ENCODE assay signal across 8 cellular contexts in the genomic region with DNA sequence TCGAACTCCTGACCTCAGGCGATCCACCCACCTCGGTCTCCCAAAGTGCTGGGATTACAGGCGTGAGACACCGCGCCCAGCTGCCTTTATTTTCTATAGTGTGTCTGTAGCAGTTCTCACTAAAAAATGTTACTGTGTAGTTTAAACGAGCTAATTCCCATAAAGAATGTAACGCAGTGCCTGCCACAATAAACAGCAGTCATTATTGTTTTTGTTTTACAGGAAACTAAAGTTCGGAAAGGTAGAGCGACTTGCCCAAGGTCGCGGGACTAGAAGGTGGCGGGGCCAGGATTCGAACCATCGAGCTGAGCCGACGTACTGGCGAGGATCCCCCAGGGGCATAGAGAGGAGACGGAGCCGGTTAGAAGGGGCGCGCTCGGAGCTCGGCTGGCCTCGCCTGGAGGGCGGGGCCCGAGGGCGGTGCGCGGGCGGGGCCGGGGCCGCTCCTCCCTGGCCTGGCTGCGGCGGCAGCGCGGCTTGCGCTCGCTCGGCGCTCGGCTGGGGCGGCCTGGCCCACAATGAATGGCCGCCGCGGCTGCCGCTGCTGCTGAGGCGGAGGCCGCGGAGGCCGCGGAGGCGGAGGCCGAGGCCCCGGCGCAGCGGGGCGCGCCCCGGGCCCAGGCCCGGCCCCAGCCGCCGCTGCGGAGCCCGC. TPM values are rescaled to one million over a fixed set of nuclear protein-coding genes. Genes with fewer than 3 reads are reported as not detected.
DNase-seq lines count a peak whose midpoint lies in the region; ATAC-seq and TF ChIP-seq lines count a peak whose summit lies in the region.

TSS of gene NACC1 (plus strand) at position 493 of the 652 bp plus-strand sequence. CDS start 16,944 bp downstream, outside the sequence.

- TF ChIP-seq CTCF in HEK293 (tag by site-specific recombination; IDR thresholded peaks at IDR 0.05): no peak; the same call in 1 of the 2 replicates
- TF ChIP-seq CTCF in parathyroid adenoma (IDR thresholded peaks at IDR 0.05): no peak
- no peak for TF ChIP-seq CTCF in tibial artery (IDR thresholded peaks at IDR 0.05)

- H3K36me3 ChIP-seq in HEK293 (ENCODE audit: control insufficient read depth in 2 of 2, insufficient read depth in 1 of 2, low read length in 2 of 2) (peaks cover 14 to 52% of the 10 kb centered on the region in 2 experiments; a peak in 2 of 3 replicates), parathyroid adenoma (ENCODE audit: control insufficient read depth, insufficient read depth, low read length) (no peaks in the 10 kb centered on the region), tibial artery (peaks cover 0 to 23% (median 11%) of the 10 kb centered on the region in 3 donors)

- no peaks in the 10 kb centered on the region for H3K9me3 ChIP-seq in HEK293 (ENCODE audit: control insufficient read depth, insufficient read depth, low read depth, low read length)
- no peaks in the 10 kb centered on the region for H3K9me3 ChIP-seq in parathyroid adenoma (ENCODE audit: control insufficient read depth, low read length)
- no peaks in the 10 kb centered on the region for H3K9me3 ChIP-seq in tibial artery

- peak within 1 kb of the TSS; percentile 92 for H3K4me3 Mint-ChIP-seq in activated naive CD8-positive, alpha-beta T cell treated with anti-CD3 and anti-CD28 coated beads, Interleukin-2, amount 10 ng/mL, durations not matched to agents 7 days and 5 days

- intact Hi-C loops in Right ventricle myocardium inferior (cut with DNase I): loop anchor here (2.0 kb wide), 2 partner anchors 15 to 33 kb away; partner anchors contain the start of genes IER2, LYL1 and STX10
- intact Hi-C loops in tibial artery (cut with DNase I; ENCODE audit: low total_unique reads): no loop called here

- DNase-seq in ELF-1 (ENCODE audit: low read depth, low spot score) (peak; percentile 91), NCI-H1092 (lab: John Stamatoyannopoulos, UW) (peak; percentile 89), SW 1271 (lab: John Stamatoyannopoulos, UW) (peak; percentile 51 to 81), Right ventricle myocardium inferior (ENCODE audit: missing footprints) (peak; percentile 95), tibial artery (peak; percentile 84 to 94)
- DNase-seq in activated naive CD8-positive, alpha-beta T cell treated with anti-CD3 and anti-CD28 coated beads, Interleukin-2, amount 10 ng/mL, durations not matched to agents 7 days and 5 days: peak; percentile 97

- no peaks in the 10 kb centered on the region for H3K27me3 Mint-ChIP-seq in activated naive CD8-positive, alpha-beta T cell treated with anti-CD3 and anti-CD28 coated beads, Interleukin-2, amount 10 ng/mL, durations not matched to agents 7 days and 5 days

- H3K79me2 ChIP-seq in parathyroid adenoma: peaks cover 18% of the 10 kb centered on the region

- peaks cover 19% of the 10 kb centered on the region for H3K4me1 Mint-ChIP-seq in activated naive CD8-positive, alpha-beta T cell treated with anti-CD3 and anti-CD28 coated beads, Interleukin-2, amount 10 ng/mL, durations not matched to agents 7 days and 5 days

- H3K36me3 Mint-ChIP-seq in activated naive CD8-positive, alpha-beta T cell treated with anti-CD3 and anti-CD28 coated beads, Interleukin-2, amount 10 ng/mL, durations not matched to agents 7 days and 5 days: peaks cover 5% of the 10 kb centered on the region

- POLR2A ChIA-PET in HEK293 (lab: Yijun Ruan, JAX): interaction anchor here (0.5 to 4.2 kb wide), 13 partner anchors 10 to 1017 kb away, joined by 3 to 48 read pairs (median 4); partner anchors contain the start of genes GCDH, IER2 and STX10
- POLR2A ChIA-PET in activated naive CD8-positive, alpha-beta T cell treated with anti-CD3 and anti-CD28 coated beads, Interleukin-2, amount 10 ng/mL, durations not matched to agents 7 days and 5 days (lab: Charles Lee): interaction anchor here (0.5 to 5.5 kb wide), 18 partner anchors 13 to 1361 kb away, joined by 3 to 50 read pairs (median 4); partner anchors contain the start of genes DNASE2, GCDH, IER2 and STX10

- CTCF ChIA-PET in HEK293 (lab: Yijun Ruan, JAX): interaction anchor here (0.6 to 2.3 kb wide), 5 partner anchors 37 to 358 kb away, joined by 3 to 13 read pairs (median 4); no protein-coding TSS in a partner anchor

- H3K4me3 ChIP-seq in HEK293 (ENCODE audit: low read depth, low read length): peak within 1 kb of the TSS; percentile 93
- peak within 1 kb of the TSS; percentile 89 for H3K4me3 ChIP-seq in parathyroid adenoma (ENCODE audit: low read depth, low read length)
- H3K4me3 ChIP-seq in tibial artery: peak within 1 kb of the TSS; percentile 70 to 98

- peak within 1 kb of the TSS; percentile 92 for H3K27ac Mint-ChIP-seq in activated naive CD8-positive, alpha-beta T cell treated with anti-CD3 and anti-CD28 coated beads, Interleukin-2, amount 10 ng/mL, durations not matched to agents 7 days and 5 days

- H2AFZ ChIP-seq in parathyroid adenoma: peak within 1 kb of the TSS; percentile 85

- H3K27ac ChIP-seq in HEK293 (ENCODE audit: extremely low read depth, low read depth, low read length) (peak within 1 kb of the TSS; percentile 98), parathyroid adenoma (peak within 1 kb of the TSS; percentile 78), tibial artery (peak within 1 kb of the TSS; percentile 62 to 70)

- H3K4me1 ChIP-seq in HEK293 (ENCODE audit: control insufficient read depth, insufficient read depth, low read length) (peaks cover 7% of the 10 kb centered on the region), parathyroid adenoma (peaks cover 14% of the 10 kb centered on the region), tibial artery (peaks cover 0 to 42% (median 31%) of the 10 kb centered on the region in 4 donors)

- no peaks in the 10 kb centered on the region for H3K27me3 ChIP-seq in parathyroid adenoma (ENCODE audit: control insufficient read depth, insufficient read depth, low read length)
- H3K27me3 ChIP-seq in tibial artery: no peaks in the 10 kb centered on the region

- H3K9me3 Mint-ChIP-seq in activated naive CD8-positive, alpha-beta T cell treated with anti-CD3 and anti-CD28 coated beads, Interleukin-2, amount 10 ng/mL, durations not matched to agents 7 days and 5 days: no peaks in the 10 kb centered on the region

- H3K9ac ChIP-seq in parathyroid adenoma: peak within 1 kb of the TSS; percentile 83

- H3K4me2 ChIP-seq in parathyroid adenoma (ENCODE audit: low read length): peak within 1 kb of the TSS; percentile 87

- peak; percentile 87 for ATAC-seq in activated naive CD8-positive, alpha-beta T cell treated with anti-CD3 and anti-CD28 coated beads, Interleukin-2, amount 10 ng/mL, durations not matched to agents 7 days and 5 days (ENCODE audit: low read depth)
- peak; percentile 95 for ATAC-seq in Right ventricle myocardium inferior

TF ChIP-seq in HEK293, 187 proteins besides CTCF, POLR2A, EP300 and RAD21 (continues in another document):
- TF ChIP-seq ZNF366 (tag by site-specific recombination; conservative IDR thresholded peaks at IDR 0.05) (no peak), HOXA7 (CRISPR knock-in tag; IDR thresholded peaks at IDR 0.05; ENCODE audit: borderline replicate concordance) (no peak), GLI2 (tag by site-specific recombination; IDR thresholded peaks at IDR 0.05; ENCODE audit: borderline replicate concordance, low read depth) (no peak), KLF8 (tag by site-specific recombination; IDR thresholded peaks at IDR 0.05) (peak; percentile 91)
- TF ChIP-seq, protein P1, sequence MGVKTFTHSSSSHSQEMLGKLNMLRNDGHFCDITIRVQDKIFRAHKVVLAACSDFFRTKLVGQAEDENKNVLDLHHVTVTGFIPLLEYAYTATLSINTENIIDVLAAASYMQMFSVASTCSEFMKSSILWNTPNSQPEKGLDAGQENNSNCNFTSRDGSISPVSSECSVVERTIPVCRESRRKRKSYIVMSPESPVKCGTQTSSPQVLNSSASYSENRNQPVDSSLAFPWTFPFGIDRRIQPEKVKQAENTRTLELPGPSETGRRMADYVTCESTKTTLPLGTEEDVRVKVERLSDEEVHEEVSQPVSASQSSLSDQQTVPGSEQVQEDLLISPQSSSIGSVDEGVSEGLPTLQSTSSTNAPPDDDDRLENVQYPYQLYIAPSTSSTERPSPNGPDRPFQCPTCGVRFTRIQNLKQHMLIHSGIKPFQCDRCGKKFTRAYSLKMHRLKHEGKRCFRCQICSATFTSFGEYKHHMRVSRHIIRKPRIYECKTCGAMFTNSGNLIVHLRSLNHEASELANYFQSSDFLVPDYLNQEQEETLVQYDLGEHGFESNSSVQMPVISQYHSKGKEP (tag by site-specific recombination; IDR thresholded peaks at IDR 0.05): 0 out of 2 replicates have a peak, but pooled peaks have one; percentile 24
- TF ChIP-seq, protein P2, sequence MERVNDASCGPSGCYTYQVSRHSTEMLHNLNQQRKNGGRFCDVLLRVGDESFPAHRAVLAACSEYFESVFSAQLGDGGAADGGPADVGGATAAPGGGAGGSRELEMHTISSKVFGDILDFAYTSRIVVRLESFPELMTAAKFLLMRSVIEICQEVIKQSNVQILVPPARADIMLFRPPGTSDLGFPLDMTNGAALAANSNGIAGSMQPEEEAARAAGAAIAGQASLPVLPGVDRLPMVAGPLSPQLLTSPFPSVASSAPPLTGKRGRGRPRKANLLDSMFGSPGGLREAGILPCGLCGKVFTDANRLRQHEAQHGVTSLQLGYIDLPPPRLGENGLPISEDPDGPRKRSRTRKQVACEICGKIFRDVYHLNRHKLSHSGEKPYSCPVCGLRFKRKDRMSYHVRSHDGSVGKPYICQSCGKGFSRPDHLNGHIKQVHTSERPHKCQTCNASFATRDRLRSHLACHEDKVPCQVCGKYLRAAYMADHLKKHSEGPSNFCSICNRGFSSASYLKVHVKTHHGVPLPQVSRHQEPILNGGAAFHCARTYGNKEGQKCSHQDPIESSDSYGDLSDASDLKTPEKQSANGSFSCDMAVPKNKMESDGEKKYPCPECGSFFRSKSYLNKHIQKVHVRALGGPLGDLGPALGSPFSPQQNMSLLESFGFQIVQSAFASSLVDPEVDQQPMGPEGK (tag by site-specific recombination; IDR thresholded peaks at IDR 0.05): peak; percentile 20; the same call in 1 of the 2 replicates
- TF ChIP-seq, protein P3, sequence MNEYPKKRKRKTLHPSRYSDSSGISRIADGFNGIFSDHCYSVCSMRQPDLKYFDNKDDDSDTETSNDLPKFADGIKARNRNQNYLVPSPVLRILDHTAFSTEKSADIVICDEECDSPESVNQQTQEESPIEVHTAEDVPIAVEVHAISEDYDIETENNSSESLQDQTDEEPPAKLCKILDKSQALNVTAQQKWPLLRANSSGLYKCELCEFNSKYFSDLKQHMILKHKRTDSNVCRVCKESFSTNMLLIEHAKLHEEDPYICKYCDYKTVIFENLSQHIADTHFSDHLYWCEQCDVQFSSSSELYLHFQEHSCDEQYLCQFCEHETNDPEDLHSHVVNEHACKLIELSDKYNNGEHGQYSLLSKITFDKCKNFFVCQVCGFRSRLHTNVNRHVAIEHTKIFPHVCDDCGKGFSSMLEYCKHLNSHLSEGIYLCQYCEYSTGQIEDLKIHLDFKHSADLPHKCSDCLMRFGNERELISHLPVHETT (tag by site-specific recombination; IDR thresholded peaks at IDR 0.05): peak; percentile 33; the same call in 1 of the 2 replicates

RNA-seq across cellular contexts. Expression of gene NACC1, which starts in this region (rescaled TPM):
- 10 to 100 TPM; 56.3 to 57.2 TPM for total RNA-seq in activated naive CD8-positive, alpha-beta T cell treated with anti-CD3 and anti-CD28 coated beads, Interleukin-2, amount 10 ng/mL, durations not matched to agents 7 days and 5 days
- 54.0 TPM for total RNA-seq in Right ventricle myocardium inferior

Comparison
In these comparisons a context has a peak if more than half of its experiments do, and no peak if none do; other contexts are left out.
1. Peak in every context shown above with its lines: DNase-seq, ATAC-seq, H3K4me3 ChIP-seq and H3K27ac ChIP-seq.